8 cellular contexts compared by ENCODE assay signal in genomic region chr20:24781061-24781980, GRCh38.
A peak's percentile ranks its signal among the peaks of the same experiment; 100 is the strongest.
DNase-seq lines count a peak whose midpoint lies in the region; ATAC-seq and TF ChIP-seq lines count a peak whose summit lies in the region.
"Had no signal": no experiment of that assay in that cellular context is flagged by ENCODE, and none has a peak within 500 bp of the region (broad histone marks: within the 10 kb centered on the region; RNA-seq: fewer than 3 reads in every experiment).

No MANE protein-coding gene starts in this region.

- H3K36me3 Mint-ChIP-seq in activated naive CD8-positive, alpha-beta T cell treated with anti-CD3 and anti-CD28 coated beads for 36 hours: no peaks in the 10 kb centered on the region
- H3K36me3 Mint-ChIP-seq: naive thymus-derived CD4-positive, alpha-beta T cell had no signal

- intact Hi-C loops in tibial artery (cut with DNase I; ENCODE audit: low total_unique reads): no loop called here

- no peaks in the 10 kb centered on the region for H3K9me3 Mint-ChIP-seq in activated naive CD8-positive, alpha-beta T cell treated with anti-CD3 and anti-CD28 coated beads for 36 hours

- no peak for DNase-seq in GM10248 (ENCODE audit: extremely low spot score)
- peak; percentile 9 for DNase-seq in activated naive CD8-positive, alpha-beta T cell treated with anti-CD3 and anti-CD28 coated beads for 36 hours
- DNase-seq in iris pigment epithelial cell (ENCODE audit: low read depth): peak; percentile 22
- DNase-seq in tibial artery: peak in 1 of 2 donors; percentile 60
- no peak for DNase-seq in NCI-H146 (lab: John Stamatoyannopoulos, UW)

- no peak overlapping the region for H3K4me2 ChIP-seq in KMS-11

- H3K27me3 ChIP-seq in KMS-11 (ENCODE audit: insufficient read depth, low read depth): no peaks in the 10 kb centered on the region
- peaks cover 0 to 6% of the 10 kb centered on the region in 2 donors for H3K27me3 ChIP-seq in tibial artery

- TF ChIP-seq CTCF in GM10248 (IDR thresholded peaks at IDR 0.05; ENCODE audit: control extremely low read depth, extremely low read depth, low read depth, missing control alignments) (peak; percentile 37), KMS-11 (conservative IDR thresholded peaks at IDR 0.05; ENCODE audit: low read depth, low read length) (peak; percentile 49), tibial artery (IDR thresholded peaks at IDR 0.05) (peak; percentile 47)

- H3K36me3 ChIP-seq in KMS-11 (ENCODE audit: insufficient read depth) (no peaks in the 10 kb centered on the region), tibial artery (no peaks in the 10 kb centered on the region)

- H4K20me1 ChIP-seq in KMS-11 (ENCODE audit: insufficient read depth): no peaks in the 10 kb centered on the region

- H3K27ac Mint-ChIP-seq in activated naive CD8-positive, alpha-beta T cell treated with anti-CD3 and anti-CD28 coated beads for 36 hours: no peak overlapping the region
- H3K27ac Mint-ChIP-seq: naive thymus-derived CD4-positive, alpha-beta T cell had no signal

- ATAC-seq in HG02840 (IDR thresholded peaks at IDR 0.05; ENCODE audit: low FRiP score, unreplicated experiment): no peak
- ATAC-seq: naive thymus-derived CD4-positive, alpha-beta T cell had no signal

- H3K79me2 ChIP-seq in KMS-11 (ENCODE audit: insufficient read depth, low read depth): no peaks in the 10 kb centered on the region

- H3K4me1 ChIP-seq in KMS-11 (ENCODE audit: low read depth, poor library complexity, severe bottlenecking) (no peaks in the 10 kb centered on the region), tibial artery (peaks cover 0 to 4% (median 0%) of the 10 kb centered on the region in 4 donors)

- H3K4me3 ChIP-seq in KMS-11 (IDR thresholded peaks at IDR 0.05; ENCODE audit: insufficient read depth, low read depth, low read length) (no peak overlapping the region), tibial artery (no peak overlapping the region)

- H3K27ac ChIP-seq in KMS-11 (no peak overlapping the region), tibial artery (no peak overlapping the region)

- no peak overlapping the region for H2AFZ ChIP-seq in KMS-11 (ENCODE audit: low read depth)

- H3K9me3 ChIP-seq in tibial artery: no peaks in the 10 kb centered on the region

- POLR2A ChIA-PET in GM10248 (lab: Yijun Ruan, JAX): no interaction called here

- CTCF ChIA-PET in GM10248 (lab: Yijun Ruan, JAX): interaction anchor here (1.1 to 2.2 kb wide), 6 partner anchors 10 to 843 kb away, joined by 3 to 8 read pairs (median 4); no protein-coding TSS in a partner anchor

- peaks cover 22% of the 10 kb centered on the region for H3K27me3 Mint-ChIP-seq in activated naive CD8-positive, alpha-beta T cell treated with anti-CD3 and anti-CD28 coated beads for 36 hours

- H3K9ac ChIP-seq in KMS-11: no peak overlapping the region

- no peak overlapping the region for H3K4me3 Mint-ChIP-seq in activated naive CD8-positive, alpha-beta T cell treated with anti-CD3 and anti-CD28 coated beads for 36 hours
- H3K4me3 Mint-ChIP-seq: naive thymus-derived CD4-positive, alpha-beta T cell had no signal

- no peaks in the 10 kb centered on the region for H3K4me1 Mint-ChIP-seq in activated naive CD8-positive, alpha-beta T cell treated with anti-CD3 and anti-CD28 coated beads for 36 hours

Comparison
In these comparisons a context has a peak if more than half of its experiments do, and no peak if none do; other contexts are left out.
1. DNase-seq: peak in activated naive CD8-positive, alpha-beta T cell treated with anti-CD3 and anti-CD28 coated beads for 36 hours (single experiment) and iris pigment epithelial cell (single experiment); none in GM10248 (single experiment) and NCI-H146 (single experiment).
2. Peak in every context shown above with its lines, with median percentiles within 50 percentile points of each other: CTCF ChIP-seq.